ENCODE assay signal across 8 cellular contexts in genomic region chr1:27097484-27097917, GRCh38. TPM values are rescaled to one million over a fixed set of nuclear protein-coding genes. Genes with fewer than 3 reads are reported as not detected.
DNase-seq lines count a peak whose midpoint lies in the region; ATAC-seq, FAIRE-seq and TF ChIP-seq lines count a peak whose summit lies in the region.

No MANE protein-coding gene starts in this region.

- H3K4me3 ChIP-seq in HEK293 (ENCODE audit: low read depth, low read length) (no peak overlapping the region), H1 (ENCODE audit: extremely low read depth in 1 of 4, insufficient read depth in 2 of 4, low read depth in 3 of 4, low read length in 4 of 4) (no peak overlapping the region)

- H3K4me1 ChIP-seq in HEK293 (ENCODE audit: control insufficient read depth, insufficient read depth, low read length), result peaks cover 8% of the 10 kb centered on the region
- H3K4me1 ChIP-seq in H1 (replicated peaks in 1 of 4; ENCODE audit: control insufficient read depth in 3 of 4, insufficient read depth in 4 of 4, low read length in 3 of 4), result peaks cover 0 to 20% (median 13%) of the 10 kb centered on the region in 4 experiments; a peak in 6 of 7 replicates

- no peak overlapping the region for H2BK20ac ChIP-seq in H1 (ENCODE audit: low read length)

- peak; percentile 90 for FAIRE-seq in H1 (lab: Jason Lieb, UNC)

- TF ChIP-seq CTCF in CD4-positive, alpha-beta T cell (IDR thresholded peaks at IDR 0.05), result peak; percentile 95
- TF ChIP-seq CTCF in HEK293 (tag by site-specific recombination; IDR thresholded peaks at IDR 0.05), result peak; percentile 83
- TF ChIP-seq CTCF in activated CD8-positive, alpha-beta T cell treated with anti-CD3 and anti-CD28 coated beads for 36 hours (IDR thresholded peaks at IDR 0.05), result peak; percentile 95
- peak in 2 of 3 experiments; percentile 96; a peak in 3 of 4 replicates for TF ChIP-seq CTCF in H1 (IDR thresholded peaks at IDR 0.05; ENCODE audit: control extremely low read depth in 1 of 3, insufficient read depth in 1 of 3, low read depth in 1 of 3, low read length in 3 of 3)

- POLR2A ChIA-PET in CD4-positive, alpha-beta T cell (lab: Charles Lee), result interaction anchor here (1.4 to 1.7 kb wide), 3 partner anchors 20 to 53 kb away, joined by 3 to 5 read pairs (median 4); no protein-coding TSS in a partner anchor
- POLR2A ChIA-PET in HEK293 (lab: Yijun Ruan, JAX) (no interaction called here), H1 (lab: Charles Lee; ENCODE audit: partially characterized antibody) (interaction anchor here (0.8 to 2.1 kb wide), 7 partner anchors 40 to 101 kb away, joined by 3 to 15 read pairs (median 5); partner anchors contain the start of gene TENT5B)
- POLR2A ChIA-PET in activated CD8-positive, alpha-beta T cell treated with anti-CD3 and anti-CD28 coated beads for 36 hours (lab: Charles Lee), result interaction anchor here (1.2 to 2.6 kb wide), 3 partner anchors 15 to 113 kb away, joined by 3 to 8 read pairs (median 4); no protein-coding TSS in a partner anchor

- no peak overlapping the region for H3K14ac ChIP-seq in H1 (ENCODE audit: insufficient read length)

- no peak overlapping the region for H2BK12ac ChIP-seq in H1 (ENCODE audit: low read depth, low read length)

- CTCF ChIA-PET in CD4-positive, alpha-beta T cell (lab: Charles Lee), result interaction anchor here (0.6 to 3.1 kb wide), 3 partner anchors 51 to 187 kb away, joined by 4 to 24 read pairs (median 16); no protein-coding TSS in a partner anchor
- CTCF ChIA-PET in HEK293 (lab: Yijun Ruan, JAX) (interaction anchor here (0.6 to 15.2 kb wide), 32 partner anchors 9 to 418 kb away, joined by 3 to 329 read pairs (median 4); partner anchors contain the start of gene TRNP1), H1 (lab: Charles Lee; ENCODE audit: partially characterized antibody) (interaction anchor here (0.5 to 19.3 kb wide), 32 partner anchors 9 to 265 kb away, joined by 3 to 790 read pairs (median 5); partner anchors contain the start of gene TRNP1)
- CTCF ChIA-PET in activated CD8-positive, alpha-beta T cell treated with anti-CD3 and anti-CD28 coated beads for 36 hours (lab: Charles Lee), result interaction anchor here (0.5 to 13.6 kb wide), 25 partner anchors 10 to 202 kb away, joined by 3 to 307 read pairs (median 4); no protein-coding TSS in a partner anchor

- H2AFZ ChIP-seq in H1 (ENCODE audit: low read length), result no peak overlapping the region

- WGBS in H1 (ENCODE audit: extremely low coverage in 1 of 2, insufficient coverage in 1 of 2, insufficient read length in 1 of 2, insufficient replicate concordance in 2 of 2, low coverage in 1 of 2, low lambda C conversion rate in 2 of 2, missing lambda C conversion rate in 1 of 2), 2 experiments, result 13% methylated on average over 5 of the region's 5 CpGs; no CpG with 5 or more reads in 1 of the 2 experiments

- H2BK15ac ChIP-seq in H1 (ENCODE audit: low read length), result no peak overlapping the region

- H4K8ac ChIP-seq in H1 (ENCODE audit: extremely low read depth, insufficient read depth, low read length), result no peak overlapping the region

- H3K4me2 ChIP-seq in H1 (ENCODE audit: insufficient read depth in 1 of 2, low read depth in 2 of 2, low read length in 2 of 2), result no peak overlapping the region

- H3K36me3 Mint-ChIP-seq in CD4-positive, alpha-beta T cell (ENCODE audit: low read depth), result peaks cover 1% of the 10 kb centered on the region
- peaks cover under 1% of the 10 kb centered on the region for H3K36me3 Mint-ChIP-seq in activated CD8-positive, alpha-beta T cell treated with anti-CD3 and anti-CD28 coated beads for 36 hours (ENCODE audit: low read depth)

- H3K79me2 ChIP-seq in H1 (ENCODE audit: control insufficient read depth in 1 of 2, insufficient read depth in 2 of 2, low read length in 2 of 2), result no peaks in the 10 kb centered on the region

- no peak overlapping the region for H3K4me3 Mint-ChIP-seq in CD4-positive, alpha-beta T cell
- H3K4me3 Mint-ChIP-seq in activated CD8-positive, alpha-beta T cell treated with anti-CD3 and anti-CD28 coated beads for 36 hours, result no peak overlapping the region

- no peak overlapping the region for H3K9ac ChIP-seq in H1 (replicated peaks in 1 of 4; ENCODE audit: extremely low read depth in 1 of 4, low read depth in 3 of 4, low read length in 3 of 4)

- no peak overlapping the region for H2BK120ac ChIP-seq in H1 (replicated peaks; ENCODE audit: low read depth, low read length)

- TF ChIP-seq RAD21 in H1 (IDR thresholded peaks at IDR 0.05 in 1 of 2, conservative IDR thresholded peaks at IDR 0.05 in 1 of 2; ENCODE audit: low read depth in 2 of 2, low read length in 2 of 2), result peak; percentile 98 to 99

- H4K20me1 ChIP-seq in H1 (replicated peaks in 1 of 2; ENCODE audit: control insufficient read depth in 1 of 2, insufficient read depth in 2 of 2, low read length in 2 of 2), result no peaks in the 10 kb centered on the region

- no peak overlapping the region for H3K4ac ChIP-seq in H1 (replicated peaks; ENCODE audit: insufficient read length, low read depth, low read length)

- no peaks in the 10 kb centered on the region for H3K9me3 ChIP-seq in CD4-positive, alpha-beta T cell (ENCODE audit: control insufficient read depth, low read length)
- H3K9me3 ChIP-seq in HEK293 (ENCODE audit: control insufficient read depth, insufficient read depth, low read depth, low read length), result no peaks in the 10 kb centered on the region
- H3K9me3 ChIP-seq in H1 (ENCODE audit: insufficient read depth in 2 of 2, low read depth in 1 of 2, low read length in 1 of 2), result no peaks in the 10 kb centered on the region

- no peaks in the 10 kb centered on the region for H3K9me3 Mint-ChIP-seq in CD4-positive, alpha-beta T cell
- no peaks in the 10 kb centered on the region for H3K9me3 Mint-ChIP-seq in activated CD8-positive, alpha-beta T cell treated with anti-CD3 and anti-CD28 coated beads for 36 hours

- peak; percentile 96 for ATAC-seq in CD4-positive, alpha-beta T cell (ENCODE audit: poor library complexity)
- peak; percentile 79 for ATAC-seq in activated CD8-positive, alpha-beta T cell treated with anti-CD3 and anti-CD28 coated beads for 36 hours
- ATAC-seq in HG02852 (IDR thresholded peaks at IDR 0.05; ENCODE audit: unreplicated experiment), result no peak

- no peak overlapping the region for H3K27ac Mint-ChIP-seq in CD4-positive, alpha-beta T cell
- no peak overlapping the region for H3K27ac Mint-ChIP-seq in activated CD8-positive, alpha-beta T cell treated with anti-CD3 and anti-CD28 coated beads for 36 hours

- peak; percentile 51 to 77 (median 64) for DNase-seq in CD4-positive, alpha-beta T cell
- peak; percentile 91 for DNase-seq in NCI-H82 (lab: John Stamatoyannopoulos, UW)
- DNase-seq in activated CD8-positive, alpha-beta T cell treated with anti-CD3 and anti-CD28 coated beads for 36 hours, result peak; percentile 80
- DNase-seq in H1 (ENCODE audit: low read depth in 1 of 2, low spot score in 2 of 2), result peak; percentile 38 to 93
- DNase-seq in midbrain (lab: John Stamatoyannopoulos, UW), result peak; percentile 73
- DNase-seq in stimulated activated CD8-positive, alpha-beta memory T cell treated with anti-CD3 and anti-CD28 coated beads, Interleukin-4, amount 100 ng/mL, for 48 hours, result peak; percentile 84

- no peaks in the 10 kb centered on the region for H3K4me1 Mint-ChIP-seq in CD4-positive, alpha-beta T cell (ENCODE audit: low read depth)
- peaks cover 10% of the 10 kb centered on the region for H3K4me1 Mint-ChIP-seq in activated CD8-positive, alpha-beta T cell treated with anti-CD3 and anti-CD28 coated beads for 36 hours (ENCODE audit: low read depth)

- H3K27ac ChIP-seq in CD4-positive, alpha-beta T cell (ENCODE audit: low read depth, low read length), result no peak overlapping the region
- H3K27ac ChIP-seq in HEK293 (ENCODE audit: extremely low read depth, low read depth, low read length), result no peak overlapping the region
- no peak overlapping the region for H3K27ac ChIP-seq in H1 (ENCODE audit: low read depth, low read length)

- H3K79me1 ChIP-seq in H1 (ENCODE audit: low read depth, low read length), result no peaks in the 10 kb centered on the region

- TF ChIP-seq EP300 in H1 (IDR thresholded peaks at IDR 0.05; ENCODE audit: borderline replicate concordance in 1 of 2, low read depth in 2 of 2, low read length in 2 of 2), result no peak

- H3K23me2 ChIP-seq in H1 (ENCODE audit: low read depth, low read length), result no peaks in the 10 kb centered on the region

- H2BK5ac ChIP-seq in H1 (ENCODE audit: low read depth, low read length), result no peak overlapping the region

- H3K27me3 Mint-ChIP-seq in CD4-positive, alpha-beta T cell, result no peaks in the 10 kb centered on the region
- no peaks in the 10 kb centered on the region for H3K27me3 Mint-ChIP-seq in activated CD8-positive, alpha-beta T cell treated with anti-CD3 and anti-CD28 coated beads for 36 hours

- H4K91ac ChIP-seq in H1 (replicated peaks; ENCODE audit: insufficient read length, low read length), result no peak overlapping the region

- H4K5ac ChIP-seq in H1 (ENCODE audit: insufficient read length, low read depth, low read length), result no peak overlapping the region

- TF ChIP-seq POLR2A in H1 (IDR thresholded peaks at IDR 0.05; ENCODE audit: control extremely low read depth in 1 of 2, low read depth in 2 of 2, low read length in 2 of 2), result no peak

- no peaks in the 10 kb centered on the region for H3K27me3 ChIP-seq in CD4-positive, alpha-beta T cell (ENCODE audit: control insufficient read depth, insufficient read depth, low read length)
- H3K27me3 ChIP-seq in H1 (replicated peaks in 1 of 4; ENCODE audit: control insufficient read depth in 3 of 4, extremely low read depth in 1 of 4, insufficient read depth in 3 of 4, low read length in 3 of 4), result no peaks in the 10 kb centered on the region

- no peak overlapping the region for H3K18ac ChIP-seq in H1 (ENCODE audit: extremely low read depth, low read length)

- H3K23ac ChIP-seq in H1 (ENCODE audit: insufficient read length), result no peak overlapping the region

- no peak overlapping the region for H2AK5ac ChIP-seq in H1 (ENCODE audit: low read depth, low read length)

- intact Hi-C loops in CD4-positive, alpha-beta T cell (cut with DNase I, micrococcal nuclease), result loop anchor here (1.0 to 2.0 kb wide), 3 partner anchors 53 to 101 kb away; no protein-coding TSS in a partner anchor
- intact Hi-C loops in activated CD8-positive, alpha-beta T cell treated with anti-CD3 and anti-CD28 coated beads for 36 hours (cut with micrococcal nuclease), result loop anchor here (1.0 kb wide), 1 partner anchor 52 kb away; no protein-coding TSS in a partner anchor

- H3K36me3 ChIP-seq in HEK293 (ENCODE audit: control insufficient read depth in 2 of 2, insufficient read depth in 1 of 2, low read length in 2 of 2) (peaks cover 0 to 21% of the 10 kb centered on the region in 2 experiments; a peak in 1 of 3 replicates), H1 (ENCODE audit: control insufficient read depth in 2 of 4, insufficient read depth in 4 of 4, low read length in 3 of 4) (no peaks in the 10 kb centered on the region; a peak in 1 of 8 replicates)

- H3K56ac ChIP-seq in H1 (replicated peaks; ENCODE audit: insufficient read length, low read depth, low read length), result no peak overlapping the region

RNA-seq across cellular contexts. Expression of gene SLC9A1, which starts 57.4 kb away (rescaled TPM):
- total RNA-seq in CD4-positive, alpha-beta T cell, result 10 to 100 TPM; 14.2 to 19.0 TPM
- 10 to 100 TPM; 14.8 to 15.3 TPM for total RNA-seq in activated CD8-positive, alpha-beta T cell treated with anti-CD3 and anti-CD28 coated beads for 36 hours
- total RNA-seq in H1 (2021; fragmentation: NEBNext Ultra II Directional; extraction: Animal tissue kit (Norgen Biotek cat#: 25700)), result 25.1 and 25.5 TPM in 2 replicates
- 11.3 and 17.3 TPM in 2 replicates for polyA plus RNA-seq in H1 (2011; rRNA removed)
- 6.0 TPM for polyA plus RNA-seq in H1 (2011; cell fraction: cytosol; rRNA removed)
- 16.9 TPM for polyA plus RNA-seq in H1 (2011; cell fraction: nucleus; rRNA removed)
- 17.6 to 24.0 TPM (median 21.1 TPM) in 4 replicates for polyA plus RNA-seq in H1 (2012, experiment 1 of 2)
- polyA plus RNA-seq in H1 (2012, experiment 2 of 2), result 16.8 TPM
- polyA plus RNA-seq in H1 (2013, experiment 1 of 2), result 37.1 TPM
- 31.2 TPM for polyA plus RNA-seq in H1 (2013, experiment 2 of 2)
- polyA minus RNA-seq in H1 (2011; rRNA and poly(A)+ RNA removed), result 7.7 and 11.4 TPM in 2 replicates
- 11.7 TPM for polyA minus RNA-seq in H1 (2011; cell fraction: cytosol; rRNA and poly(A)+ RNA removed)
- 11.3 TPM for polyA minus RNA-seq in H1 (2011; cell fraction: nucleus; rRNA and poly(A)+ RNA removed)
